Comparison of ENCODE assay signal across 22 cellular contexts in the genomic region with DNA sequence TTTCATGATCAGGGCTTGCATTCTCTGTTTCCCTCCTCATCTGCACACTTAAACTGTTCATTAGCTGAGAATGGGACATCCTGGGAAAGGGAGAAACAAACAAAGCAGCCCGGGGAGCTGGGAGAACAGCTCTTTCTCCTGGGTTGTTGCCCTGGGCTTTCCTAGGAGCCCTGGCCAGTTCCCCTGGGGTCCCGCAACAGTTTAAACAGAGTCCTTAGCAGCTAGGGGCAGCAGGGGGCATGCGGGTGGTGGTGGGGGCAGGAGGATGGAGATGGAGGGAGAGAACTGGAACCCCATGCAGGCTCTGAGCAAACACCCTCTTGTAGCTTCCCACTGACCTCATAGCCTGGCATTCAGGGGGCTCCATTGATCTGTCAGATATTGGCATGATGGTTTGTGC.
"Had no signal": no experiment of that assay in that cellular context is flagged by ENCODE, and none has a peak within 500 bp of the region (broad histone marks: within the 10 kb centered on the region; RNA-seq: fewer than 3 reads in every experiment).

No MANE protein-coding gene starts in this region.

- H3K4me1 Mint-ChIP-seq: activated T-helper 17 cell treated with anti-CD3 and anti-CD28 coated beads, Interleukin-2, amount 50 U/mL, for 72 hours; immature natural killer cell; natural killer cell; stimulated activated effector memory CD8-positive, alpha-beta T cell treated with anti-CD3 and anti-CD28 coated beads, Interleukin-12 subunit alpha, Interleukin-12 subunit beta, amount 100 ng/mL, for 72 hours; stimulated activated naive CD8-positive, alpha-beta T cell treated with anti-CD3 and anti-CD28 coated beads, Interleukin-15, amount 100 ng/mL, for 72 hours had no signal

- H3K27ac ChIP-seq: esophagus muscularis mucosa, left lung, skin epidermis, suprapubic skin, vagina, WERI-Rb-1 had no signal

- H3K36me3 ChIP-seq: suprapubic skin, vagina, WERI-Rb-1 had no signal

- H3K27me3 ChIP-seq: hepatocyte, suprapubic skin, vagina had no signal

- H3K9me3 Mint-ChIP-seq: activated naive CD8-positive, alpha-beta T cell treated with anti-CD3 and anti-CD28 coated beads for 36 hours; activated T-helper 17 cell treated with anti-CD3 and anti-CD28 coated beads, Interleukin-2, amount 50 U/mL, for 72 hours; immature natural killer cell; natural killer cell; stimulated activated effector memory CD8-positive, alpha-beta T cell treated with anti-CD3 and anti-CD28 coated beads, Interleukin-12 subunit alpha, Interleukin-12 subunit beta, amount 100 ng/mL, for 72 hours; stimulated activated naive CD8-positive, alpha-beta T cell treated with anti-CD3 and anti-CD28 coated beads, Interleukin-15, amount 100 ng/mL, for 72 hours; type B pancreatic cell had no signal

- H2AFZ ChIP-seq: hepatocyte had no signal

- DNase-seq: activated CD4-positive, alpha-beta T cell treated with anti-CD3 and anti-CD28 coated beads for 1 hour; activated naive CD8-positive, alpha-beta T cell treated with anti-CD3 and anti-CD28 coated beads for 36 hours; activated T-cell treated with anti-CD3 and anti-CD28 coated beads, Interleukin-2, amount 50 U/mL, for 1 hour; effector memory CD4-positive, alpha-beta T cell; glutamatergic neuron; immature natural killer cell; left lung; natural killer cell; occipital lobe; stimulated activated CD4-positive, alpha-beta T cell treated with anti-CD3 and anti-CD28 coated beads, Interleukin-2, amount 100 ng/mL, for 24 hours; stimulated activated naive CD8-positive, alpha-beta T cell treated with anti-CD3 and anti-CD28 coated beads, Interleukin-15, amount 100 ng/mL, for 72 hours; T-helper 1 cell; WERI-Rb-1 had no signal

- ATAC-seq: activated T-helper 17 cell treated with anti-CD3 and anti-CD28 coated beads, Interleukin-2, amount 50 U/mL, for 72 hours; left lung; natural killer cell; stimulated activated effector memory CD8-positive, alpha-beta T cell treated with anti-CD3 and anti-CD28 coated beads, Interleukin-12 subunit alpha, Interleukin-12 subunit beta, amount 100 ng/mL, for 72 hours; stimulated activated naive CD8-positive, alpha-beta T cell treated with anti-CD3 and anti-CD28 coated beads, Interleukin-15, amount 100 ng/mL, for 72 hours had no signal

- H3K79me2 ChIP-seq: hepatocyte had no signal

- H3K4me3 ChIP-seq: esophagus muscularis mucosa, hepatocyte, left lung, lung, skin epidermis, suprapubic skin, vagina had no signal

- H3K36me3 Mint-ChIP-seq: activated naive CD8-positive, alpha-beta T cell treated with anti-CD3 and anti-CD28 coated beads for 36 hours; natural killer cell; stimulated activated effector memory CD8-positive, alpha-beta T cell treated with anti-CD3 and anti-CD28 coated beads, Interleukin-12 subunit alpha, Interleukin-12 subunit beta, amount 100 ng/mL, for 72 hours; type B pancreatic cell had no signal

- H3K4me1 ChIP-seq: left lung, suprapubic skin, vagina had no signal

- H3K9me3 ChIP-seq: esophagus muscularis mucosa, left lung, suprapubic skin, vagina had no signal

- H3K27ac Mint-ChIP-seq: activated naive CD8-positive, alpha-beta T cell treated with anti-CD3 and anti-CD28 coated beads for 36 hours; activated T-helper 17 cell treated with anti-CD3 and anti-CD28 coated beads, Interleukin-2, amount 50 U/mL, for 72 hours; immature natural killer cell; natural killer cell; stimulated activated naive CD8-positive, alpha-beta T cell treated with anti-CD3 and anti-CD28 coated beads, Interleukin-15, amount 100 ng/mL, for 72 hours; type B pancreatic cell had no signal

- H3K4me3 Mint-ChIP-seq: activated naive CD8-positive, alpha-beta T cell treated with anti-CD3 and anti-CD28 coated beads for 36 hours; activated T-helper 17 cell treated with anti-CD3 and anti-CD28 coated beads, Interleukin-2, amount 50 U/mL, for 72 hours; immature natural killer cell; natural killer cell; stimulated activated effector memory CD8-positive, alpha-beta T cell treated with anti-CD3 and anti-CD28 coated beads, Interleukin-12 subunit alpha, Interleukin-12 subunit beta, amount 100 ng/mL, for 72 hours; stimulated activated naive CD8-positive, alpha-beta T cell treated with anti-CD3 and anti-CD28 coated beads, Interleukin-15, amount 100 ng/mL, for 72 hours; type B pancreatic cell had no signal
